ENCODE assay signal across 1 cellular context in the genomic region with DNA sequence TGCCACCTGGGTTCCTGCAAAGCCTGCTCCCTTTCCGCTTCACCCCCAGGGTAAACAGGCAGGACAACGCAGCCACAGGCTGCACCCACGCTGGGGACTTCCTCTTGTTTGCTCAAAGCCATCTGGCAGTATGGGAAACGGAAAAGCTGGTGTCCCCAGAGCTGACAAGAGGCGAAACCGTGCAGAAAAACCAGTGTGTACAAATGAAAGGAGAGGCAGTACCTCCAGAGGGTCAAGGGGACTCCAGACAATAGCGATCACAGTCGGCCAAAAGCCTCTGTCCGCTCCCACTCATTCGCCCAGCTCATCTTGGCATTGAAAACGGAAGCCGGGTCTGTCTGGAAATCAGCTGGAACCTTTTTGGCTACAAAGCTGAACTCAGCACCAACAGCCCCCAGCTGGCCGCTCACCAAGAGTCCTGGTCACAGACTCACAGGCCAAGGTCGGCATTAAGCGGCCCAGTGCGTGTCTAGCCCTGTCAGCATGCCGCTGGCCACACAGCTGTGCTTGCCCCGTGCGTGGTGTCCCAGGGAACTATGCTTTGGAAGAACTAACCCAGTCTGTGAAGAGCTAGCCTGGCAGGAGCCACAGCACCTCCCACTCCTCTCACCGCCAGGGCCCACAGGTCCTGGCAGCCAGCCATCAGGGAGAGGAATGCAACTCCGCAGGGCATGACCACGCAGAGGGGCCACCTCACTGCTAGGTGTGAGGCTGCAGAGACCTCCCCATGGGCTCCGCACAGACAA.
TF ChIP-seq lines count a peak whose summit lies in the region.

No MANE protein-coding gene starts in this region.

TF ChIP-seq in HepG2, 621 proteins besides CTCF, POLR2A, EP300 and RAD21 (continued from another document and continues in another):
- TF ChIP-seq ZNF619 (CRISPR knock-in tag; IDR thresholded peaks at IDR 0.05) (no peak), ZBTB38 (CRISPR knock-in tag; IDR thresholded peaks at IDR 0.05) (peak; percentile 68; the same call in 1 of the 2 replicates), ISX (CRISPR knock-in tag; conservative IDR thresholded peaks at IDR 0.05) (no peak), MTA1 (CRISPR knock-in tag; IDR thresholded peaks at IDR 0.05; ENCODE audit: borderline replicate concordance) (peak; percentile 76; the same call in 1 of the 2 replicates), MAFF (IDR thresholded peaks at IDR 0.05; ENCODE audit: low read depth, low read length) (peak; percentile 9; the same call in 1 of the 2 replicates), GABPA (IDR thresholded peaks at IDR 0.05; ENCODE audit: low read depth, low read length) (no peak), GABPA (CRISPR knock-in tag; IDR thresholded peaks at IDR 0.05; ENCODE audit: low read depth) (0 out of 2 replicates have a peak, but pooled peaks have one; percentile 40), SATB2 (CRISPR knock-in tag; IDR thresholded peaks at IDR 0.05) (no peak), NR2F1 (CRISPR knock-in tag; IDR thresholded peaks at IDR 0.05) (0 out of 4 replicates have a peak, but pooled peaks of 1 of the 2 experiments have one; percentile 17), NFKBIZ (CRISPR knock-in tag; IDR thresholded peaks at IDR 0.05) (no peak), KMT2A (CRISPR knock-in tag; IDR thresholded peaks at IDR 0.05) (peak; percentile 53), MED8 (CRISPR knock-in tag; IDR thresholded peaks at IDR 0.05; ENCODE audit: insufficient replicate concordance) (no peak), IRF2 (CRISPR knock-in tag; IDR thresholded peaks at IDR 0.05) (no peak), ZNF724P (CRISPR knock-in tag; IDR thresholded peaks at IDR 0.05; ENCODE audit: borderline replicate concordance) (no peak), YY1 (IDR thresholded peaks at IDR 0.05; ENCODE audit: insufficient read depth, insufficient replicate concordance, low read depth, low read length) (no peak), DNMT3B (CRISPR knock-in tag; conservative IDR thresholded peaks at IDR 0.05) (0 out of 2 replicates have a peak, but pooled peaks have one; percentile 47), SP140L (CRISPR knock-in tag; IDR thresholded peaks at IDR 0.05; ENCODE audit: borderline replicate concordance) (no peak), ZFP36L1 (CRISPR knock-in tag; IDR thresholded peaks at IDR 0.05) (no peak), NFYB (CRISPR knock-in tag; IDR thresholded peaks at IDR 0.05) (no peak), CENPT (CRISPR knock-in tag; IDR thresholded peaks at IDR 0.05; ENCODE audit: low read depth) (no peak), CREB1 (IDR thresholded peaks at IDR 0.05) (no peak), CREB1 (CRISPR knock-in tag; IDR thresholded peaks at IDR 0.05) (no peak), ZFY (CRISPR knock-in tag; IDR thresholded peaks at IDR 0.05) (peak; percentile 52)
- TF ChIP-seq, protein P1, sequence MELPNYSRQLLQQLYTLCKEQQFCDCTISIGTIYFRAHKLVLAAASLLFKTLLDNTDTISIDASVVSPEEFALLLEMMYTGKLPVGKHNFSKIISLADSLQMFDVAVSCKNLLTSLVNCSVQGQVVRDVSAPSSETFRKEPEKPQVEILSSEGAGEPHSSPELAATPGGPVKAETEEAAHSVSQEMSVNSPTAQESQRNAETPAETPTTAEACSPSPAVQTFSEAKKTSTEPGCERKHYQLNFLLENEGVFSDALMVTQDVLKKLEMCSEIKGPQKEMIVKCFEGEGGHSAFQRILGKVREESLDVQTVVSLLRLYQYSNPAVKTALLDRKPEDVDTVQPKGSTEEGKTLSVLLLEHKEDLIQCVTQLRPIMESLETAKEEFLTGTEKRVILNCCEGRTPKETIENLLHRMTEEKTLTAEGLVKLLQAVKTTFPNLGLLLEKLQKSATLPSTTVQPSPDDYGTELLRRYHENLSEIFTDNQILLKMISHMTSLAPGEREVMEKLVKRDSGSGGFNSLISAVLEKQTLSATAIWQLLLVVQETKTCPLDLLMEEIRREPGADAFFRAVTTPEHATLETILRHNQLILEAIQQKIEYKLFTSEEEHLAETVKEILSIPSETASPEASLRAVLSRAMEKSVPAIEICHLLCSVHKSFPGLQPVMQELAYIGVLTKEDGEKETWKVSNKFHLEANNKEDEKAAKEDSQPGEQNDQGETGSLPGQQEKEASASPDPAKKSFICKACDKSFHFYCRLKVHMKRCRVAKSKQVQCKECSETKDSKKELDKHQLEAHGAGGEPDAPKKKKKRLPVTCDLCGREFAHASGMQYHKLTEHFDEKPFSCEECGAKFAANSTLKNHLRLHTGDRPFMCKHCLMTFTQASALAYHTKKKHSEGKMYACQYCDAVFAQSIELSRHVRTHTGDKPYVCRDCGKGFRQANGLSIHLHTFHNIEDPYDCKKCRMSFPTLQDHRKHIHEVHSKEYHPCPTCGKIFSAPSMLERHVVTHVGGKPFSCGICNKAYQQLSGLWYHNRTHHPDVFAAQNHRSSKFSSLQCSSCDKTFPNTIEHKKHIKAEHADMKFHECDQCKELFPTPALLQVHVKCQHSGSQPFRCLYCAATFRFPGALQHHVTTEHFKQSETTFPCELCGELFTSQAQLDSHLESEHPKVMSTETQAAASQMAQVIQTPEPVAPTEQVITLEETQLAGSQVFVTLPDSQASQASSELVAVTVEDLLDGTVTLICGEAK (IDR thresholded peaks at IDR 0.05): no peak
- TF ChIP-seq, protein P1 (CRISPR knock-in tag; IDR thresholded peaks at IDR 0.05): peak; percentile 66
- TF ChIP-seq, protein P2, sequence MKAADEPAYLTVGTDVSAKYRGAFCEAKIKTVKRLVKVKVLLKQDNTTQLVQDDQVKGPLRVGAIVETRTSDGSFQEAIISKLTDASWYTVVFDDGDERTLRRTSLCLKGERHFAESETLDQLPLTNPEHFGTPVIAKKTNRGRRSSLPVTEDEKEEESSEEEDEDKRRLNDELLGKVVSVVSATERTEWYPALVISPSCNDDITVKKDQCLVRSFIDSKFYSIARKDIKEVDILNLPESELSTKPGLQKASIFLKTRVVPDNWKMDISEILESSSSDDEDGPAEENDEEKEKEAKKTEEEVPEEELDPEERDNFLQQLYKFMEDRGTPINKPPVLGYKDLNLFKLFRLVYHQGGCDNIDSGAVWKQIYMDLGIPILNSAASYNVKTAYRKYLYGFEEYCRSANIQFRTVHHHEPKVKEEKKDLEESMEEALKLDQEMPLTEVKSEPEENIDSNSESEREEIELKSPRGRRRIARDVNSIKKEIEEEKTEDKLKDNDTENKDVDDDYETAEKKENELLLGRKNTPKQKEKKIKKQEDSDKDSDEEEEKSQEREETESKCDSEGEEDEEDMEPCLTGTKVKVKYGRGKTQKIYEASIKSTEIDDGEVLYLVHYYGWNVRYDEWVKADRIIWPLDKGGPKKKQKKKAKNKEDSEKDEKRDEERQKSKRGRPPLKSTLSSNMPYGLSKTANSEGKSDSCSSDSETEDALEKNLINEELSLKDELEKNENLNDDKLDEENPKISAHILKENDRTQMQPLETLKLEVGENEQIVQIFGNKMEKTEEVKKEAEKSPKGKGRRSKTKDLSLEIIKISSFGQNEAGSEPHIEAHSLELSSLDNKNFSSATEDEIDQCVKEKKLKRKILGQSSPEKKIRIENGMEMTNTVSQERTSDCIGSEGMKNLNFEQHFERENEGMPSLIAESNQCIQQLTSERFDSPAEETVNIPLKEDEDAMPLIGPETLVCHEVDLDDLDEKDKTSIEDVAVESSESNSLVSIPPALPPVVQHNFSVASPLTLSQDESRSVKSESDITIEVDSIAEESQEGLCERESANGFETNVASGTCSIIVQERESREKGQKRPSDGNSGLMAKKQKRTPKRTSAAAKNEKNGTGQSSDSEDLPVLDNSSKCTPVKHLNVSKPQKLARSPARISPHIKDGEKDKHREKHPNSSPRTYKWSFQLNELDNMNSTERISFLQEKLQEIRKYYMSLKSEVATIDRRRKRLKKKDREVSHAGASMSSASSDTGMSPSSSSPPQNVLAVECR (CRISPR knock-in tag; IDR thresholded peaks at IDR 0.05; ENCODE audit: borderline replicate concordance): peak; percentile 84
- TF ChIP-seq, protein P3, sequence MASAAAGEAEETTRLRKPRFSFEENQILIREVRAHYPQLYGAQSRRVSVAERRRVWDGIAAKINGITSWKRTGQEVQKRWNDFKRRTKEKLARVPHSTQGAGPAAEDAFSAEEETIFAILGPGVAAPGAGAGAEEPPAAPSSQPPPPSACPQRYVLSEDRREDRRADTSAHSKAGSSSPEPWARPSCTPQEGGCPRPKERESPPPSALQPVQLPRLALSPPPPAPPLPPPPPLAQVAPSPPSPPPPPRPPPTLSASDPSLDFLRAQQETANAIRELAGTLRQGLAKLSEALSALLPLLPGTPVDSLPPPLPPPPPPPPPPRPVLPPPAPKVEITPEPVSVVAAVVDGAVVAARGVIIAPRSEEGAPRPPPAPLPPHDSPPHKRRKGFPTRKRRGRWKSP (CRISPR knock-in tag; IDR thresholded peaks at IDR 0.05): no peak; the same call in 1 of the 2 replicates
- TF ChIP-seq, protein P4, sequence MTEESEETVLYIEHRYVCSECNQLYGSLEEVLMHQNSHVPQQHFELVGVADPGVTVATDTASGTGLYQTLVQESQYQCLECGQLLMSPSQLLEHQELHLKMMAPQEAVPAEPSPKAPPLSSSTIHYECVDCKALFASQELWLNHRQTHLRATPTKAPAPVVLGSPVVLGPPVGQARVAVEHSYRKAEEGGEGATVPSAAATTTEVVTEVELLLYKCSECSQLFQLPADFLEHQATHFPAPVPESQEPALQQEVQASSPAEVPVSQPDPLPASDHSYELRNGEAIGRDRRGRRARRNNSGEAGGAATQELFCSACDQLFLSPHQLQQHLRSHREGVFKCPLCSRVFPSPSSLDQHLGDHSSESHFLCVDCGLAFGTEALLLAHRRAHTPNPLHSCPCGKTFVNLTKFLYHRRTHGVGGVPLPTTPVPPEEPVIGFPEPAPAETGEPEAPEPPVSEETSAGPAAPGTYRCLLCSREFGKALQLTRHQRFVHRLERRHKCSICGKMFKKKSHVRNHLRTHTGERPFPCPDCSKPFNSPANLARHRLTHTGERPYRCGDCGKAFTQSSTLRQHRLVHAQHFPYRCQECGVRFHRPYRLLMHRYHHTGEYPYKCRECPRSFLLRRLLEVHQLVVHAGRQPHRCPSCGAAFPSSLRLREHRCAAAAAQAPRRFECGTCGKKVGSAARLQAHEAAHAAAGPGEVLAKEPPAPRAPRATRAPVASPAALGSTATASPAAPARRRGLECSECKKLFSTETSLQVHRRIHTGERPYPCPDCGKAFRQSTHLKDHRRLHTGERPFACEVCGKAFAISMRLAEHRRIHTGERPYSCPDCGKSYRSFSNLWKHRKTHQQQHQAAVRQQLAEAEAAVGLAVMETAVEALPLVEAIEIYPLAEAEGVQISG (CRISPR knock-in tag; IDR thresholded peaks at IDR 0.05): no peak
- TF ChIP-seq, protein P5, sequence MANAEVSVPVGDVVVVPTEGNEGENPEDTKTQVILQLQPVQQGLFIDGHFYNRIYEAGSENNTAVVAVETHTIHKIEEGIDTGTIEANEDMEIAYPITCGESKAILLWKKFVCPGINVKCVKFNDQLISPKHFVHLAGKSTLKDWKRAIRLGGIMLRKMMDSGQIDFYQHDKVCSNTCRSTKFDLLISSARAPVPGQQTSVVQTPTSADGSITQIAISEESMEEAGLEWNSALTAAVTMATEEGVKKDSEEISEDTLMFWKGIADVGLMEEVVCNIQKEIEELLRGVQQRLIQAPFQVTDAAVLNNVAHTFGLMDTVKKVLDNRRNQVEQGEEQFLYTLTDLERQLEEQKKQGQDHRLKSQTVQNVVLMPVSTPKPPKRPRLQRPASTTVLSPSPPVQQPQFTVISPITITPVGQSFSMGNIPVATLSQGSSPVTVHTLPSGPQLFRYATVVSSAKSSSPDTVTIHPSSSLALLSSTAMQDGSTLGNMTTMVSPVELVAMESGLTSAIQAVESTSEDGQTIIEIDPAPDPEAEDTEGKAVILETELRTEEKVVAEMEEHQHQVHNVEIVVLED (CRISPR knock-in tag; IDR thresholded peaks at IDR 0.05; ENCODE audit: borderline replicate concordance): no peak
- TF ChIP-seq, protein P6, sequence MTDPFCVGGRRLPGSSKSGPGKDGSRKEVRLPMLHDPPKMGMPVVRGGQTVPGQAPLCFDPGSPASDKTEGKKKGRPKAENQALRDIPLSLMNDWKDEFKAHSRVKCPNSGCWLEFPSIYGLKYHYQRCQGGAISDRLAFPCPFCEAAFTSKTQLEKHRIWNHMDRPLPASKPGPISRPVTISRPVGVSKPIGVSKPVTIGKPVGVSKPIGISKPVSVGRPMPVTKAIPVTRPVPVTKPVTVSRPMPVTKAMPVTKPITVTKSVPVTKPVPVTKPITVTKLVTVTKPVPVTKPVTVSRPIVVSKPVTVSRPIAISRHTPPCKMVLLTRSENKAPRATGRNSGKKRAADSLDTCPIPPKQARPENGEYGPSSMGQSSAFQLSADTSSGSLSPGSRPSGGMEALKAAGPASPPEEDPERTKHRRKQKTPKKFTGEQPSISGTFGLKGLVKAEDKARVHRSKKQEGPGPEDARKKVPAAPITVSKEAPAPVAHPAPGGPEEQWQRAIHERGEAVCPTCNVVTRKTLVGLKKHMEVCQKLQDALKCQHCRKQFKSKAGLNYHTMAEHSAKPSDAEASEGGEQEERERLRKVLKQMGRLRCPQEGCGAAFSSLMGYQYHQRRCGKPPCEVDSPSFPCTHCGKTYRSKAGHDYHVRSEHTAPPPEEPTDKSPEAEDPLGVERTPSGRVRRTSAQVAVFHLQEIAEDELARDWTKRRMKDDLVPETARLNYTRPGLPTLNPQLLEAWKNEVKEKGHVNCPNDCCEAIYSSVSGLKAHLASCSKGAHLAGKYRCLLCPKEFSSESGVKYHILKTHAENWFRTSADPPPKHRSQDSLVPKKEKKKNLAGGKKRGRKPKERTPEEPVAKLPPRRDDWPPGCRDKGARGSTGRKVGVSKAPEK (CRISPR knock-in tag; IDR thresholded peaks at IDR 0.05; ENCODE audit: borderline replicate concordance): no peak
